In genomic region chrX:154804957-154805695, GRCh38 we compare ENCODE assay signal across 8 cellular contexts. TPM values are rescaled to one million over a fixed set of nuclear protein-coding genes. Genes with fewer than 3 reads are reported as not detected.
A peak's percentile ranks its signal among the peaks of the same experiment; 100 is the strongest.
DNase-seq lines count a peak whose midpoint lies in the region; ATAC-seq and TF ChIP-seq lines count a peak whose summit lies in the region.

Gene MPP1 (minus strand): TSS chrX:154805485. CDS start chrX:154805373, 112 bp downstream.

- peaks cover 5 to 34% (median 26%) of the 10 kb centered on the region in 4 donors for H3K4me1 ChIP-seq in liver (ENCODE audit: control insufficient read depth in 4 of 4, insufficient read depth in 4 of 4, low read length in 3 of 4)

- peak within 1 kb of the TSS; percentile 66 to 79 for H3K27ac ChIP-seq in liver (ENCODE audit: low read depth in 1 of 2, low read length in 2 of 2)

- peak within 1 kb of the TSS; percentile 66 to 81 (median 80) for H3K4me3 ChIP-seq in liver (ENCODE audit: low read depth in 1 of 3, low read length in 3 of 3)

- TF ChIP-seq RAD21 in liver (IDR thresholded peaks at IDR 0.05) = no peak

- H3K9ac ChIP-seq in liver (ENCODE audit: low read depth in 1 of 2, low read length in 2 of 2) = peak within 1 kb of the TSS; percentile 31 to 78

- H3K36me3 ChIP-seq in liver (ENCODE audit: control insufficient read depth in 4 of 4, insufficient read depth in 3 of 4, low read depth in 1 of 4, low read length in 3 of 4) = no peaks in the 10 kb centered on the region

- H3K9me3 ChIP-seq in liver (ENCODE audit: control insufficient read depth in 4 of 4, low read length in 3 of 4) = peaks cover 0 to 5% (median 2%) of the 10 kb centered on the region in 4 donors

- 1% methylated on average over 65 of the region's 65 CpGs for WGBS in liver

- peak; percentile 63 for DNase-seq in A172 (ENCODE audit: low spot score)
- peak; percentile 45 for DNase-seq in NCI-H2227 treated with DMSO at 0.1 percent for 48 hours (lab: John Stamatoyannopoulos, UW)
- DNase-seq in activated CD4-positive, alpha-beta T cell treated with anti-CD3 and anti-CD28 coated beads, Interleukin-2, amount 50 U/mL, for 4 hours = peak; percentile 61
- DNase-seq in dermis blood vessel endothelial cell = peak; percentile 79
- DNase-seq in stimulated activated CD4-positive, alpha-beta T cell treated with anti-CD3 and anti-CD28 coated beads, Interleukin-4, amount 100 ng/mL, for 1 hour = peak; percentile 73

- TF ChIP-seq CTCF in liver (IDR thresholded peaks at IDR 0.05; ENCODE audit: low read depth, low read length, missing input control) = no peak

- ATAC-seq in GM18517 (IDR thresholded peaks at IDR 0.05; ENCODE audit: unreplicated experiment) (peak; percentile 72), HG02981 (IDR thresholded peaks at IDR 0.05; ENCODE audit: unreplicated experiment) (peak; percentile 95)

- no peaks in the 10 kb centered on the region for H3K27me3 ChIP-seq in liver (ENCODE audit: control insufficient read depth in 4 of 4, insufficient read depth in 4 of 4, low read length in 3 of 4)

TF ChIP-seq in liver, 16 proteins besides CTCF, POLR2A, EP300 and RAD21:
- no peak for TF ChIP-seq ZBTB33 (IDR thresholded peaks at IDR 0.05)
- TF ChIP-seq RXRA (IDR thresholded peaks at IDR 0.05) = peak in 1 of 2 donors; percentile 11
- TF ChIP-seq TAF1 (conservative IDR thresholded peaks at IDR 0.05) = no peak
- TF ChIP-seq FOXA2 (IDR thresholded peaks at IDR 0.05) = no peak
- no peak for TF ChIP-seq REST (IDR thresholded peaks at IDR 0.05)
- TF ChIP-seq YY1 (IDR thresholded peaks at IDR 0.05) = peak; percentile 1
- TF ChIP-seq EGR1 (IDR thresholded peaks at IDR 0.05; ENCODE audit: low read depth in 2 of 2) = no peak
- no peak for TF ChIP-seq HNF4G (IDR thresholded peaks at IDR 0.05)
- TF ChIP-seq GABPA (IDR thresholded peaks at IDR 0.05 in 1 of 2, conservative IDR thresholded peaks at IDR 0.05 in 1 of 2) = no peak
- TF ChIP-seq SP1 (IDR thresholded peaks at IDR 0.05) = no peak

RNA-seq across cellular contexts. Expression of gene MPP1, which starts in this region (rescaled TPM):
- total RNA-seq in A172 (2014; rRNA removed; shearing (Covaris generic)) = 50.5 and 60.5 TPM in 2 replicates
- 39.5 and 59.2 TPM in 2 replicates for total RNA-seq in dermis blood vessel endothelial cell
- total RNA-seq in liver = 100 to 1,000 TPM in 1 of 2 donors, 10 to 100 TPM in 1; 24.3 to 168 TPM
- polyA plus RNA-seq in liver = 10 to 100 TPM; 13.8 to 22.5 TPM

Comparison
In these comparisons a context has a peak if more than half of its experiments do, and no peak if none do; other contexts are left out.
1. Peak in every context shown above with its lines: DNase-seq, ATAC-seq, H3K4me3 ChIP-seq and H3K27ac ChIP-seq.